ENCODE assay signal across 1 cellular context in the genomic region with DNA sequence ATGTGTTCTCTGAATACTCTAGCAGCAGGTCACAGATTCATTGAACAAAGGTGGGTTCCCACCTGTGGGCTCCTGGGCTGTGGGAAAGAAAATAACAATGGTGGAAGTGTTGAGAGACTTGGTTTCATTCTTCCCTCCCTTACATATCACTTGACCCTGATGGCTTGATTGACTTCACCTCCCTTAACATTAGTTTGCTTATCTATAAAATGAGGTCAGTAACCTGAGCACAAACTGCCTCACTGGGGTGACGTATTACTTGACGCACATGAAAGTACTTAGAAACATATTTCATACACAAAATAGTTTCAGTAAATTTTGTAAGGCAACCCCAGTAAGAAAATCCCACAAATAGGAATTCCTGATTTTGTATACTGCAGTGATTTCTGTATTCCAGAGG.
TF ChIP-seq lines count a peak whose summit lies in the region.

No MANE protein-coding gene starts in this region.

TF ChIP-seq in GM23338, 12 proteins besides CTCF, POLR2A, EP300 and RAD21 (continued from another document):
- no peak for TF ChIP-seq ZNF462 (CRISPR knock-in tag; IDR thresholded peaks at IDR 0.05)
TF ChIP-seq in GM23338: peak in this region for 0.
